8 cellular contexts compared by ENCODE assay signal in the genomic region with DNA sequence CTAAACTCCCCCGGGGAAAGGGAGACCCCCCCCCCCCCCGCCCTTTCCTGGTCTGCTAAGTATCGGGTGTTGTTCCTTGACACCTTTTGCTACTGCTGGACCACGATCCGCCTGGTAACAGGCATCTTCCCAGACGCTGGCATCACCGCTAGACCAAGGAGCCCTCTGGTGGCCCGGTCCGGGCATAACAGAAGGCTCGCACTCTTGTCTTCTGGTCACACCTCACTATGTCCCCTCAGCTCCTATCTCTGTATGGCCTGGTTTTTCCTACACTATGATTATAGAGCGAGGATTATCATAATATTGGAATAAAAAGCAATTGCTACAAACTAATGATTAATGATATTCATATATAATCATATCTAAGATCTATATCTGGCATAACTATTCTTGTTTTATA.
DNase-seq lines count a peak whose midpoint lies in the region; ATAC-seq, FAIRE-seq and TF ChIP-seq lines count a peak whose summit lies in the region.
"Not testable (repeated sequence)": the region's sequence is repeated elsewhere in the genome, so short reads cannot be mapped to it uniquely, and the experiment has no call there.

No MANE protein-coding gene starts in this region.

- H3K4me2 ChIP-seq in GM12878 (ENCODE audit: control insufficient read depth, insufficient read depth) = not testable (repeated sequence)

- H3K9me3 ChIP-seq in WERI-Rb-1 (ENCODE audit: severe bottlenecking); GM12878 (replicated peaks; ENCODE audit: control insufficient read depth, insufficient read depth, low read length); tibial artery: not testable (repeated sequence)

- H3K9ac ChIP-seq in GM12878 (ENCODE audit: control insufficient read depth, insufficient read depth, low read length) = not testable (repeated sequence)

- not testable (repeated sequence) for H2AFZ ChIP-seq in GM12878 (ENCODE audit: control insufficient read depth, low read depth, low read length)

- not testable (repeated sequence) for H3K4me3 ChIP-seq in BJ (ENCODE audit: low read depth, low read length); GM12875 (ENCODE audit: low read depth, low read length); NB4 (ENCODE audit: low read depth, low read length); WERI-Rb-1 (ENCODE audit: low read depth, low read length); GM12878; fibroblast of villous mesenchyme (ENCODE audit: low read depth, low read length); tibial artery

- RAD21 ChIA-PET in GM12878 (lab: Charles Lee; ENCODE audit: unreplicated experiment) = not testable (repeated sequence)

- H3K27ac ChIP-seq in WERI-Rb-1; GM12878 (ENCODE audit: control insufficient read depth, insufficient read depth); tibial artery: not testable (repeated sequence)

- not testable (repeated sequence) for H3K36me3 ChIP-seq in BJ (ENCODE audit: control insufficient read depth, insufficient read depth, low read length); WERI-Rb-1; GM12878 (ENCODE audit: control insufficient read depth in 2 of 2, insufficient read depth in 2 of 2, low read length in 1 of 2); tibial artery

- TF ChIP-seq POLR2A in NB4 (IDR thresholded peaks at IDR 0.05; ENCODE audit: extremely low read depth, insufficient read length); GM12878 (IDR thresholded peaks at IDR 0.05; ENCODE audit: low read depth, low read length): not testable (repeated sequence)

- in situ Hi-C loops in GM12878 (cut with MboI) = not testable (repeated sequence)

- WGBS in GM12878 (ENCODE audit: insufficient coverage, insufficient replicate concordance, low lambda C conversion rate, missing lambda C conversion rate) = 0% methylated on average over 8 of the region's 11 CpGs

- not testable (repeated sequence) for H3K27me3 Mint-ChIP-seq in nephron progenitor cell (ENCODE audit: low read depth, poor library complexity)

- H3K4me3 Mint-ChIP-seq in nephron progenitor cell = not testable (repeated sequence)

- ATAC-seq in GM12878 = not testable (repeated sequence)

- POLR2A ChIA-PET in BJ (lab: Charles Lee); GM12878 (lab: Charles Lee): not testable (repeated sequence)

- TF ChIP-seq CTCF in BJ (IDR thresholded peaks at IDR 0.05; ENCODE audit: insufficient read depth, low read depth, low read length) (peak; percentile 44), GM12875 (IDR thresholded peaks at IDR 0.05; ENCODE audit: borderline replicate concordance, insufficient read depth, low read depth, low read length) (peak; percentile 19; the same call in 1 of the 2 replicates), NB4 (IDR thresholded peaks at IDR 0.05; ENCODE audit: low read depth, low read length) (peak; percentile 5), WERI-Rb-1 (IDR thresholded peaks at IDR 0.05; ENCODE audit: low read depth, low read length) (0 out of 2 replicates have a peak, but pooled peaks have one; percentile 5), GM12878 (IDR thresholded peaks at IDR 0.05 in 2 of 3, conservative IDR thresholded peaks at IDR 0.05 in 1 of 3; ENCODE audit: control insufficient read depth in 2 of 3, extremely low read depth in 1 of 3, insufficient read depth in 1 of 3, low read depth in 3 of 3, low read length in 3 of 3) (peak; percentile 5 to 27 (median 12); a peak in 2 of 6 replicates), fibroblast of villous mesenchyme (IDR thresholded peaks at IDR 0.05; ENCODE audit: insufficient read depth, low read depth, low read length) (peak; percentile 44), nephron progenitor cell (IDR thresholded peaks at IDR 0.05) (peak; percentile 18), tibial artery (IDR thresholded peaks at IDR 0.05) (peak; percentile 16 to 20)

- not testable (repeated sequence) for TF ChIP-seq EP300 in GM12878 (IDR thresholded peaks at IDR 0.05; ENCODE audit: borderline replicate concordance in 1 of 2, control insufficient read depth in 1 of 2, low read depth in 2 of 2, low read length in 2 of 2)

- peaks cover 15% of the 10 kb centered on the region for H3K36me3 Mint-ChIP-seq in nephron progenitor cell (ENCODE audit: low read depth)

- not testable (repeated sequence) for FAIRE-seq in GM12878 (lab: Jason Lieb, UNC)

- not testable (repeated sequence) for H3K4me1 ChIP-seq in GM12878 (ENCODE audit: control insufficient read depth, insufficient read depth, low read length); tibial artery

- CTCF ChIA-PET in BJ (lab: Yijun Ruan, JAX) (interaction anchor here (1.2 to 1.4 kb wide), 2 partner anchors 33 to 409 kb away, joined by 4 to 6 read pairs; no protein-coding TSS in a partner anchor), GM12878 (lab: Yijun Ruan, JAX) (interaction anchor here (1.0 to 1.3 kb wide), 3 partner anchors 20 to 37 kb away, joined by 3 to 5 read pairs (median 3); no protein-coding TSS in a partner anchor)

- BruUV-seq in GM12878 (replicated peaks; lab: Mats Ljungman, UMichigan) = not testable (repeated sequence)

- H3K4me1 Mint-ChIP-seq in nephron progenitor cell = not testable (repeated sequence)

- H4K20me1 ChIP-seq in GM12878 (ENCODE audit: control insufficient read depth, insufficient read depth) = not testable (repeated sequence)

- H3K9me3 Mint-ChIP-seq in nephron progenitor cell = not testable (repeated sequence)

- not testable (repeated sequence) for H3K27me3 ChIP-seq in BJ (ENCODE audit: control insufficient read depth, insufficient read depth, low read length); WERI-Rb-1 (ENCODE audit: insufficient read depth, low read depth, severe bottlenecking); GM12878 (replicated peaks in 1 of 2; ENCODE audit: control insufficient read depth in 2 of 2, insufficient read depth in 2 of 2, low read length in 1 of 2); tibial artery

- not testable (repeated sequence) for DNase-seq in BJ (ENCODE audit: low read depth); NB4 (ENCODE audit: low read depth); GM12878 (ENCODE audit: low read depth, low spot score); fibroblast of villous mesenchyme (ENCODE audit: low read depth); nephron progenitor cell; tibial artery
- peak; percentile 17 for DNase-seq in WERI-Rb-1

- not testable (repeated sequence) for H3K79me2 ChIP-seq in GM12878 (ENCODE audit: control insufficient read depth, insufficient read depth, low read length)

- SMC1A ChIA-PET in GM12878 (lab: Charles Lee; ENCODE audit: uncharacterized antibody, unreplicated experiment) = not testable (repeated sequence)

- intact Hi-C loops in GM12878 (cut with micrococcal nuclease; ENCODE audit: unreplicated experiment); tibial artery (cut with DNase I; ENCODE audit: low total_unique reads): not testable (repeated sequence)

- not testable (repeated sequence) for TF ChIP-seq RAD21 in GM12878 (IDR thresholded peaks at IDR 0.05; ENCODE audit: insufficient read depth, low read depth, low read length)

- H3K27ac Mint-ChIP-seq in nephron progenitor cell = not testable (repeated sequence)
